ENCODE assay signal across 1 cellular context in genomic region chr16:51376080-51376479, GRCh38.
TF ChIP-seq lines count a peak whose summit lies in the region.

No MANE protein-coding gene starts in this region.

TF ChIP-seq in GM23338, 12 proteins besides CTCF, POLR2A, EP300 and RAD21 (continued from another document):
- TF ChIP-seq, protein P1, sequence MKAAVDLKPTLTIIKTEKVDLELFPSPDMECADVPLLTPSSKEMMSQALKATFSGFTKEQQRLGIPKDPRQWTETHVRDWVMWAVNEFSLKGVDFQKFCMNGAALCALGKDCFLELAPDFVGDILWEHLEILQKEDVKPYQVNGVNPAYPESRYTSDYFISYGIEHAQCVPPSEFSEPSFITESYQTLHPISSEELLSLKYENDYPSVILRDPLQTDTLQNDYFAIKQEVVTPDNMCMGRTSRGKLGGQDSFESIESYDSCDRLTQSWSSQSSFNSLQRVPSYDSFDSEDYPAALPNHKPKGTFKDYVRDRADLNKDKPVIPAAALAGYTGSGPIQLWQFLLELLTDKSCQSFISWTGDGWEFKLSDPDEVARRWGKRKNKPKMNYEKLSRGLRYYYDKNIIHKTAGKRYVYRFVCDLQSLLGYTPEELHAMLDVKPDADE (IDR thresholded peaks at IDR 0.05): no peak
- TF ChIP-seq ZNF114 (CRISPR knock-in tag; IDR thresholded peaks at IDR 0.05): no peak
- TF ChIP-seq, protein P2, sequence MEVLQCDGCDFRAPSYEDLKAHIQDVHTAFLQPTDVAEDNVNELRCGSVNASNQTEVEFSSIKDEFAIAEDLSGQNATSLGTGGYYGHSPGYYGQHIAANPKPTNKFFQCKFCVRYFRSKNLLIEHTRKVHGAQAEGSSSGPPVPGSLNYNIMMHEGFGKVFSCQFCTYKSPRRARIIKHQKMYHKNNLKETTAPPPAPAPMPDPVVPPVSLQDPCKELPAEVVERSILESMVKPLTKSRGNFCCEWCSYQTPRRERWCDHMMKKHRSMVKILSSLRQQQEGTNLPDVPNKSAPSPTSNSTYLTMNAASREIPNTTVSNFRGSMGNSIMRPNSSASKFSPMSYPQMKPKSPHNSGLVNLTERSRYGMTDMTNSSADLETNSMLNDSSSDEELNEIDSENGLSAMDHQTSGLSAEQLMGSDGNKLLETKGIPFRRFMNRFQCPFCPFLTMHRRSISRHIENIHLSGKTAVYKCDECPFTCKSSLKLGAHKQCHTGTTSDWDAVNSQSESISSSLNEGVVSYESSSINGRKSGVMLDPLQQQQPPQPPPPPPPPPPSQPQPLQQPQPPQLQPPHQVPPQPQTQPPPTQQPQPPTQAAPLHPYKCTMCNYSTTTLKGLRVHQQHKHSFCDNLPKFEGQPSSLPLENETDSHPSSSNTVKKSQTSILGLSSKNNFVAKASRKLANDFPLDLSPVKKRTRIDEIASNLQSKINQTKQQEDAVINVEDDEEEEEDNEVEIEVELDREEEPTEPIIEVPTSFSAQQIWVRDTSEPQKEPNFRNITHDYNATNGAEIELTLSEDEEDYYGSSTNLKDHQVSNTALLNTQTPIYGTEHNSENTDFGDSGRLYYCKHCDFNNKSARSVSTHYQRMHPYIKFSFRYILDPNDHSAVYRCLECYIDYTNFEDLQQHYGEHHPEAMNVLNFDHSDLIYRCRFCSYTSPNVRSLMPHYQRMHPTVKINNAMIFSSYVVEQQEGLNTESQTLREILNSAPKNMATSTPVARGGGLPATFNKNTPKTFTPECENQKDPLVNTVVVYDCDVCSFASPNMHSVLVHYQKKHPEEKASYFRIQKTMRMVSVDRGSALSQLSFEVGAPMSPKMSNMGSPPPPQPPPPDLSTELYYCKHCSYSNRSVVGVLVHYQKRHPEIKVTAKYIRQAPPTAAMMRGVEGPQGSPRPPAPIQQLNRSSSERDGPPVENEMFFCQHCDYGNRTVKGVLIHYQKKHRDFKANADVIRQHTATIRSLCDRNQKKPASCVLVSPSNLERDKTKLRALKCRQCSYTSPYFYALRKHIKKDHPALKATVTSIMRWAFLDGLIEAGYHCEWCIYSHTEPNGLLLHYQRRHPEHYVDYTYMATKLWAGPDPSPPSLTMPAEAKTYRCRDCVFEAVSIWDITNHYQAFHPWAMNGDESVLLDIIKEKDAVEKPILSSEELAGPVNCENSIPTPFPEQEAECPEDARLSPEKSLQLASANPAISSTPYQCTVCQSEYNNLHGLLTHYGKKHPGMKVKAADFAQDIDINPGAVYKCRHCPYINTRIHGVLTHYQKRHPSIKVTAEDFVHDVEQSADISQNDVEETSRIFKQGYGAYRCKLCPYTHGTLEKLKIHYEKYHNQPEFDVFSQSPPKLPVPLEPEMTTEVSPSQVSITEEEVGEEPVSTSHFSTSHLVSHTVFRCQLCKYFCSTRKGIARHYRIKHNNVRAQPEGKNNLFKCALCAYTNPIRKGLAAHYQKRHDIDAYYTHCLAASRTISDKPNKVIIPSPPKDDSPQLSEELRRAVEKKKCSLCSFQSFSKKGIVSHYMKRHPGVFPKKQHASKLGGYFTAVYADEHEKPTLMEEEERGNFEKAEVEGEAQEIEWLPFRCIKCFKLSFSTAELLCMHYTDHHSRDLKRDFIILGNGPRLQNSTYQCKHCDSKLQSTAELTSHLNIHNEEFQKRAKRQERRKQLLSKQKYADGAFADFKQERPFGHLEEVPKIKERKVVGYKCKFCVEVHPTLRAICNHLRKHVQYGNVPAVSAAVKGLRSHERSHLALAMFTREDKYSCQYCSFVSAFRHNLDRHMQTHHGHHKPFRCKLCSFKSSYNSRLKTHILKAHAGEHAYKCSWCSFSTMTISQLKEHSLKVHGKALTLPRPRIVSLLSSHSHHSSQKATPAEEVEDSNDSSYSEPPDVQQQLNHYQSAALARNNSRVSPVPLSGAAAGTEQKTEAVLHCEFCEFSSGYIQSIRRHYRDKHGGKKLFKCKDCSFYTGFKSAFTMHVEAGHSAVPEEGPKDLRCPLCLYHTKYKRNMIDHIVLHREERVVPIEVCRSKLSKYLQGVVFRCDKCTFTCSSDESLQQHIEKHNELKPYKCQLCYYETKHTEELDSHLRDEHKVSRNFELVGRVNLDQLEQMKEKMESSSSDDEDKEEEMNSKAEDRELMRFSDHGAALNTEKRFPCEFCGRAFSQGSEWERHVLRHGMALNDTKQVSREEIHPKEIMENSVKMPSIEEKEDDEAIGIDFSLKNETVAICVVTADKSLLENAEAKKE (CRISPR knock-in tag; IDR thresholded peaks at IDR 0.05): no peak
- no peak for TF ChIP-seq JUNB (IDR thresholded peaks at IDR 0.05; ENCODE audit: unreplicated experiment)
